In genomic region chr16:89864421-89864820, GRCh38 we compare ENCODE assay signal across 9 cellular contexts. TPM values are rescaled to one million over a fixed set of nuclear protein-coding genes. Genes with fewer than 3 reads are reported as not detected.
A peak's percentile ranks its signal among the peaks of the same experiment; 100 is the strongest.
DNase-seq lines count a peak whose midpoint lies in the region; ATAC-seq and TF ChIP-seq lines count a peak whose summit lies in the region.
"Had no signal": no experiment of that assay in that cellular context is flagged by ENCODE, and none has a peak within 500 bp of the region (broad histone marks: within the 10 kb centered on the region; RNA-seq: fewer than 3 reads in every experiment).

No MANE protein-coding gene starts in this region.

- H3K9me2 ChIP-seq in Loucy (replicated peaks; ENCODE audit: low read depth, low read length), result no peaks in the 10 kb centered on the region

- H3K9ac ChIP-seq in Loucy (ENCODE audit: low read depth, low read length, poor library complexity, severe bottlenecking), result no peak overlapping the region

- peaks cover 4% of the 10 kb centered on the region for H3K9me3 Mint-ChIP-seq in glutamatergic neuron (ENCODE audit: unreplicated experiment)

- 18 to 59% methylated on average over 9 of the region's 9 CpGs for WGBS in sigmoid colon, 2 donors

- H3K27ac ChIP-seq in dorsolateral prefrontal cortex, result peak overlapping the region in 56 of 59 donors; percentile 3 to 81 (median 62)
- peak overlapping the region in 3 of 4 donors; percentile 41 to 56 (median 42) for H3K27ac ChIP-seq in sigmoid colon

- H3K4me1 Mint-ChIP-seq in glutamatergic neuron (ENCODE audit: low read depth, unreplicated experiment), result peaks cover 21% of the 10 kb centered on the region

- H3K9me3 ChIP-seq in Loucy (ENCODE audit: insufficient read depth, low read depth, low read length) (no peaks in the 10 kb centered on the region), sigmoid colon (peaks cover 0 to 8% (median 0%) of the 10 kb centered on the region in 4 donors)
- H3K9me3 ChIP-seq: pancreas had no signal

- no peak overlapping the region for H3K27ac Mint-ChIP-seq in glutamatergic neuron (ENCODE audit: unreplicated experiment)

- H4K20me1 ChIP-seq in Loucy (ENCODE audit: insufficient read depth, low read length, poor library complexity, severe bottlenecking), result no peaks in the 10 kb centered on the region

- peaks cover 8% of the 10 kb centered on the region for H3K27me3 Mint-ChIP-seq in glutamatergic neuron (ENCODE audit: unreplicated experiment)

- H3K27me3 ChIP-seq in Loucy (ENCODE audit: insufficient read depth, low read length, poor library complexity, severe bottlenecking) (no peaks in the 10 kb centered on the region), dorsolateral prefrontal cortex (no peaks in the 10 kb centered on the region), sigmoid colon (no peaks in the 10 kb centered on the region)
- H3K27me3 ChIP-seq: pancreas had no signal

- intact Hi-C loops in dorsolateral prefrontal cortex (cut with DNase I) (loop anchor here in 1 of 2 donors (5.0 kb wide), 1 partner anchor 162 kb away; the partner anchor contains the start of gene SPATA2L), sigmoid colon (cut with DNase I) (no loop called here)

- TF ChIP-seq CTCF in Loucy (conservative IDR thresholded peaks at IDR 0.05; ENCODE audit: low read length) (no peak), dorsolateral prefrontal cortex (IDR thresholded peaks at IDR 0.05 in 54 of 56, conservative IDR thresholded peaks at IDR 0.05 in 2 of 56; ENCODE audit: low read depth in 1 of 56, partially characterized antibody in 56 of 56) (no peak), sigmoid colon (IDR thresholded peaks at IDR 0.05) (no peak), glutamatergic neuron (IDR thresholded peaks at IDR 0.05; ENCODE audit: partially characterized antibody, unreplicated experiment) (no peak)

- ATAC-seq in GM18502 (IDR thresholded peaks at IDR 0.05; ENCODE audit: poor library complexity, unreplicated experiment), result peak; percentile 14
- no peak for ATAC-seq in SK-N-SH treated with all-trans-retinoic acid at 6 μM for 48 hours
- no peak for ATAC-seq in GM19395 (IDR thresholded peaks at IDR 0.05; ENCODE audit: unreplicated experiment)

- TF ChIP-seq EP300 in sigmoid colon (IDR thresholded peaks at IDR 0.05), result no peak

- DNase-seq in dorsolateral prefrontal cortex (no peak), sigmoid colon (no peak), glutamatergic neuron (no peak)
- DNase-seq in stimulated activated CD4-positive, alpha-beta T cell treated with anti-CD3 and anti-CD28 coated beads, Interleukin-2, amount 100 ng/mL, for 24 hours, result no peak
- DNase-seq: pancreas had no signal

- peak overlapping the region; percentile 75; the same call in 1 of the 2 replicates for H2AFZ ChIP-seq in Loucy (ENCODE audit: low read length)

- no peak overlapping the region for H3K4me3 Mint-ChIP-seq in glutamatergic neuron (ENCODE audit: unreplicated experiment)

- no peak for TF ChIP-seq POLR2A in sigmoid colon (IDR thresholded peaks at IDR 0.05)

- peaks cover 6% of the 10 kb centered on the region for H3K36me3 Mint-ChIP-seq in glutamatergic neuron (ENCODE audit: unreplicated experiment)

- H3K4me3 ChIP-seq in Loucy (ENCODE audit: low read length, poor library complexity, severe bottlenecking) (no peak overlapping the region), dorsolateral prefrontal cortex (no peak overlapping the region), sigmoid colon (no peak overlapping the region)
- H3K4me3 ChIP-seq: pancreas had no signal

- H3K4me1 ChIP-seq in Loucy (ENCODE audit: insufficient read depth, low read length, poor library complexity, severe bottlenecking) (peaks cover 7% of the 10 kb centered on the region), sigmoid colon (no peaks in the 10 kb centered on the region)
- H3K4me1 ChIP-seq: pancreas had no signal

- H3K4me2 ChIP-seq in Loucy (ENCODE audit: low read depth, low read length, poor library complexity, severe bottlenecking), result no peak overlapping the region

- H3K36me3 ChIP-seq in Loucy (ENCODE audit: insufficient read depth, low read length) (no peaks in the 10 kb centered on the region), sigmoid colon (no peaks in the 10 kb centered on the region)
- H3K36me3 ChIP-seq: pancreas had no signal

- no peaks in the 10 kb centered on the region for H3K79me2 ChIP-seq in Loucy (ENCODE audit: insufficient read depth, low read length)

- no peaks in the 10 kb centered on the region for H3F3A ChIP-seq in Loucy (ENCODE audit: low read depth)

TF ChIP-seq in SK-N-SH treated with all-trans-retinoic acid at 6 μM for 48 hours, 23 proteins besides CTCF, POLR2A, EP300 and RAD21:
- TF ChIP-seq GLIS3 (CRISPR knock-in tag; IDR thresholded peaks at IDR 0.05) (no peak), ARNTL (CRISPR knock-in tag; IDR thresholded peaks at IDR 0.05; ENCODE audit: borderline replicate concordance, low read depth) (no peak), ZFP30 (CRISPR knock-in tag; IDR thresholded peaks at IDR 0.05) (no peak), CSRNP3 (CRISPR knock-in tag; IDR thresholded peaks at IDR 0.05) (no peak)
TF ChIP-seq in SK-N-SH treated with all-trans-retinoic acid at 6 μM for 48 hours: peak in this region for 0.

RNA-seq across cellular contexts. Expression of gene TCF25, which starts 9.0 kb away (rescaled TPM):
- total RNA-seq in dorsolateral prefrontal cortex (100 to 1,000 TPM; 172 to 346 (median 233) TPM), sigmoid colon (100 to 1,000 TPM; 131 to 244 (median 181) TPM), glutamatergic neuron (ENCODE audit: unreplicated experiment) (272 TPM)
- polyA plus RNA-seq in sigmoid colon, result 100 to 1,000 TPM in 2 of 3 donors, 10 to 100 TPM in 1; 89.7 to 161 (median 106) TPM

RNA-seq across cellular contexts. Expression of gene SPIRE2, which starts 36.1 kb away (rescaled TPM):
- total RNA-seq in dorsolateral prefrontal cortex (10 to 100 TPM; 18.5 to 66.3 (median 40.6) TPM), sigmoid colon (1 to 10 TPM in 2 of 4 donors, under 1 TPM in 2; 0.82 to 5.3 (median 1.4) TPM), glutamatergic neuron (ENCODE audit: unreplicated experiment) (39.2 TPM)
- 10 to 100 TPM; 34.2 to 44.0 (median 43.9) TPM for polyA plus RNA-seq in sigmoid colon

RNA-seq across cellular contexts. Expression of gene FANCA, which starts 48.0 kb away (rescaled TPM):
- total RNA-seq in dorsolateral prefrontal cortex (10 to 100 TPM in 109 of 120 experiments, 1 to 10 TPM in 11; 6.8 to 30.7 (median 14.7) TPM), sigmoid colon (1 to 10 TPM in 3 of 4 donors, under 1 TPM in 1; 0.16 to 4.7 (median 3.0) TPM), glutamatergic neuron (ENCODE audit: unreplicated experiment) (42.8 TPM)
- 10 to 100 TPM in 1 of 3 donors, 1 to 10 TPM in 2; 7.2 to 26.5 (median 7.6) TPM for polyA plus RNA-seq in sigmoid colon

RNA-seq across cellular contexts. Expression of gene MC1R, which starts 54.2 kb away (rescaled TPM):
- total RNA-seq in dorsolateral prefrontal cortex (10 to 100 TPM in 21 of 120 experiments, 1 to 10 TPM in 99; 3.8 to 24.0 (median 7.3) TPM), sigmoid colon (1 to 10 TPM; 2.1 to 8.0 (median 4.5) TPM), glutamatergic neuron (ENCODE audit: unreplicated experiment) (12.8 TPM)
- 1 to 10 TPM in 1 of 3 donors, not detected in 2; 5.6 TPM for polyA plus RNA-seq in sigmoid colon

RNA-seq across cellular contexts. Expression of gene TUBB3, which starts 58.7 kb away (rescaled TPM):
- total RNA-seq in dorsolateral prefrontal cortex (100 to 1,000 TPM in 118 of 120 experiments, 10 to 100 TPM in 2; 84.2 to 380 (median 212) TPM), sigmoid colon (10 to 100 TPM in 3 of 4 donors, 1 to 10 TPM in 1; 9.2 to 35.0 (median 27.8) TPM), glutamatergic neuron (ENCODE audit: unreplicated experiment) (3,960 TPM)
- 10 to 100 TPM in 1 of 3 donors, 1 to 10 TPM in 1, under 1 TPM in 1; 0.46 to 23.5 (median 1.8) TPM for polyA plus RNA-seq in sigmoid colon
